25 cellular contexts compared by ENCODE assay signal in the genomic region with DNA sequence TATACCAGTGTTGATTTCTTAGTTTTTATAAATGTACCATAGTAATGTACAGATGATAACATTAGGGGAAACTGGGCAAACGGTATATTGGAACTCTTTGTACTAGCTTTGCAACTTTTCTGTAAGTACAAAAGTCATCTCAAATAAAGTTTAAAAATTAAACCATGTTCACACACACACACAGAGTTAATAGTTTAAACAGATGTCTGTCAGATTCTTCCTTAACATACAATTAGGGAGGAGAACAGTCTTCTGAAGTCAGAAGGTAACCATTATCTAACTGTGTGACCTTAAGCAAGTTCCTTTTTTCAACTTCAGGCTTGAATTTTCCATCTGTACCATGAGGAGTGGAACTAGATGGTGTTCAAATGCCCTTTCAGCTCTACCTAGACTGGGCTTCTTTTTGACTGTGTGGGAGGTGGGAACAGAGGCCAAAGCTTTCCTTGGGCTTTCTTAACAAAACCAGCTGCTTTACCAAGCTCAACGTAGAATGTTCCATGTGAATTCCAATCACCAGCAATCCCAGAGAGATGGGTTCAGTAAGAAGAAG.
DNase-seq lines count a peak whose midpoint lies in the region; ATAC-seq, FAIRE-seq and TF ChIP-seq lines count a peak whose summit lies in the region.
"Had no signal": no experiment of that assay in that cellular context is flagged by ENCODE, and none has a peak within 500 bp of the region (broad histone marks: within the 10 kb centered on the region; RNA-seq: fewer than 3 reads in every experiment).

No MANE protein-coding gene starts in this region.

- peak; percentile 58 for ATAC-seq in mucosa of descending colon
- peak; percentile 51 to 52 for ATAC-seq in stimulated activated naive B cell treated with anti-CD40 and anti-IgM and Interleukin-4, amounts not matched to agents 10 μg/mL and 1 μg/mL and 100 μg/mL, for 72 hours (replicated peaks)
- ATAC-seq: CD8-positive, alpha-beta T cell; GM12878 had no signal

- H3K9me3 ChIP-seq in astrocyte (ENCODE audit: insufficient read depth, low read depth, low read length) = no peaks in the 10 kb centered on the region
- no peaks in the 10 kb centered on the region for H3K9me3 ChIP-seq in kidney (ENCODE audit: control insufficient read depth in 1 of 2, low read length in 2 of 2)
- no peaks in the 10 kb centered on the region for H3K9me3 ChIP-seq in mucosa of descending colon
- no peaks in the 10 kb centered on the region for H3K9me3 ChIP-seq in vagina
- H3K9me3 ChIP-seq: BLaER1 treated with 17β-estradiol and CSF1 and Interleukin-3, amounts not matched to agents 10 nM and 100 nM; Caco-2 had no signal

- FAIRE-seq in astrocyte (lab: Jason Lieb, UNC) (peak; percentile 92), kidney (lab: Jason Lieb, UNC) (peak; percentile 47), RCC 7860 (lab: Jason Lieb, UNC) (no peak)
- FAIRE-seq: A204.1, D721Med, GM12878, GM12892, GM18507 had no signal

- H3K27ac Mint-ChIP-seq in astrocyte (ENCODE audit: unreplicated experiment) = no peak overlapping the region
- no peak overlapping the region for H3K27ac Mint-ChIP-seq in stimulated activated naive B cell treated with anti-CD40 and anti-IgM and Interleukin-4, amounts not matched to agents 10 μg/mL and 1 μg/mL and 100 μg/mL, for 72 hours
- H3K27ac Mint-ChIP-seq in endothelial cell (ENCODE audit: unreplicated experiment) = no peak overlapping the region
- H3K27ac Mint-ChIP-seq: B cell; CD4-positive, alpha-beta T cell; CD8-positive, alpha-beta T cell had no signal

- no peaks in the 10 kb centered on the region for H3K4me1 Mint-ChIP-seq in astrocyte (ENCODE audit: low read depth, unreplicated experiment)
- H3K4me1 Mint-ChIP-seq in stimulated activated naive B cell treated with anti-CD40 and anti-IgM and Interleukin-4, amounts not matched to agents 10 μg/mL and 1 μg/mL and 100 μg/mL, for 72 hours = peaks cover 2 to 6% of the 10 kb centered on the region in 2 donors
- H3K4me1 Mint-ChIP-seq in endothelial cell (ENCODE audit: unreplicated experiment) = no peaks in the 10 kb centered on the region

- H3K4me3 Mint-ChIP-seq in astrocyte (ENCODE audit: unreplicated experiment) (no peak overlapping the region), endothelial cell (ENCODE audit: unreplicated experiment) (no peak overlapping the region)
- no peak overlapping the region for H3K4me3 Mint-ChIP-seq in stimulated activated naive B cell treated with anti-CD40 and anti-IgM and Interleukin-4, amounts not matched to agents 10 μg/mL and 1 μg/mL and 100 μg/mL, for 72 hours
- H3K4me3 Mint-ChIP-seq: B cell; CD4-positive, alpha-beta T cell; CD8-positive, alpha-beta T cell had no signal

- no peak for TF ChIP-seq POLR2A in vagina (IDR thresholded peaks at IDR 0.05)

- H3K9me3 Mint-ChIP-seq in astrocyte (ENCODE audit: unreplicated experiment) (no peaks in the 10 kb centered on the region), endothelial cell (ENCODE audit: unreplicated experiment) (no peaks in the 10 kb centered on the region)
- H3K9me3 Mint-ChIP-seq in stimulated activated naive B cell treated with anti-CD40 and anti-IgM and Interleukin-4, amounts not matched to agents 10 μg/mL and 1 μg/mL and 100 μg/mL, for 72 hours = peaks cover 0 to 2% of the 10 kb centered on the region in 2 donors
- H3K9me3 Mint-ChIP-seq: CD4-positive, alpha-beta T cell; CD8-positive, alpha-beta T cell had no signal

- no peaks in the 10 kb centered on the region for H3K27me3 Mint-ChIP-seq in astrocyte (ENCODE audit: low read depth, unreplicated experiment)
- H3K27me3 Mint-ChIP-seq in stimulated activated naive B cell treated with anti-CD40 and anti-IgM and Interleukin-4, amounts not matched to agents 10 μg/mL and 1 μg/mL and 100 μg/mL, for 72 hours = no peaks in the 10 kb centered on the region
- H3K27me3 Mint-ChIP-seq in endothelial cell (ENCODE audit: unreplicated experiment) = no peaks in the 10 kb centered on the region
- H3K27me3 Mint-ChIP-seq: B cell; CD4-positive, alpha-beta T cell had no signal

- no peak overlapping the region for H3K4me3 ChIP-seq in astrocyte (ENCODE audit: insufficient read depth, low read depth, low read length)
- H3K4me3 ChIP-seq in kidney (ENCODE audit: low read length in 2 of 2) = no peak overlapping the region
- H3K4me3 ChIP-seq in mucosa of descending colon = no peak overlapping the region
- H3K4me3 ChIP-seq in vagina = no peak overlapping the region
- H3K4me3 ChIP-seq: BLaER1 treated with 17β-estradiol and CSF1 and Interleukin-3, amounts not matched to agents 10 nM and 100 nM; GM12878 had no signal

- H3K9ac ChIP-seq in astrocyte (ENCODE audit: low read length) = no peak overlapping the region
- no peak overlapping the region for H3K9ac ChIP-seq in kidney (ENCODE audit: low read length in 2 of 2)
- H3K9ac ChIP-seq: BLaER1 treated with 17β-estradiol and CSF1 and Interleukin-3, amounts not matched to agents 10 nM and 100 nM had no signal

- no peak overlapping the region for H3K4me2 ChIP-seq in astrocyte (ENCODE audit: low read length)
- H3K4me2 ChIP-seq: BLaER1 treated with 17β-estradiol and CSF1 and Interleukin-3, amounts not matched to agents 10 nM and 100 nM had no signal

- no peaks in the 10 kb centered on the region for H3K36me3 Mint-ChIP-seq in astrocyte (ENCODE audit: low read depth, unreplicated experiment)
- H3K36me3 Mint-ChIP-seq in stimulated activated naive B cell treated with anti-CD40 and anti-IgM and Interleukin-4, amounts not matched to agents 10 μg/mL and 1 μg/mL and 100 μg/mL, for 72 hours = no peaks in the 10 kb centered on the region
- H3K36me3 Mint-ChIP-seq in endothelial cell (ENCODE audit: low read depth, unreplicated experiment) = no peaks in the 10 kb centered on the region
- H3K36me3 Mint-ChIP-seq: CD8-positive, alpha-beta T cell had no signal

- H3K4me1 ChIP-seq in astrocyte (ENCODE audit: insufficient read depth, low read length) (no peaks in the 10 kb centered on the region), kidney (ENCODE audit: control insufficient read depth in 1 of 2, insufficient read depth in 1 of 2, low read depth in 1 of 2, low read length in 2 of 2) (no peaks in the 10 kb centered on the region), mucosa of descending colon (ENCODE audit: low read depth) (no peaks in the 10 kb centered on the region), vagina (no peaks in the 10 kb centered on the region)
- H3K4me1 ChIP-seq: BLaER1 treated with 17β-estradiol and CSF1 and Interleukin-3, amounts not matched to agents 10 nM and 100 nM; Caco-2 had no signal

- H3K36me3 ChIP-seq in astrocyte (ENCODE audit: insufficient read depth, low read length) (no peaks in the 10 kb centered on the region), kidney (ENCODE audit: control insufficient read depth in 1 of 2, insufficient read depth in 2 of 2, low read length in 2 of 2) (no peaks in the 10 kb centered on the region), mucosa of descending colon (ENCODE audit: low read depth) (no peaks in the 10 kb centered on the region), vagina (no peaks in the 10 kb centered on the region)
- H3K36me3 ChIP-seq: BLaER1 treated with 17β-estradiol and CSF1 and Interleukin-3, amounts not matched to agents 10 nM and 100 nM had no signal

- H4K20me1 ChIP-seq in astrocyte (ENCODE audit: insufficient read depth, low read length) = no peaks in the 10 kb centered on the region
- H4K20me1 ChIP-seq: BLaER1 treated with 17β-estradiol and CSF1 and Interleukin-3, amounts not matched to agents 10 nM and 100 nM had no signal

- intact Hi-C loops in kidney (cut with DNase I) = no loop called here
- intact Hi-C loops in mucosa of descending colon (cut with DNase I, micrococcal nuclease) = no loop called here
- intact Hi-C loops in vagina (cut with DNase I) = no loop called here

- H3K27ac ChIP-seq in astrocyte (ENCODE audit: low read depth, low read length) (no peak overlapping the region), kidney (ENCODE audit: low read depth in 2 of 2, low read length in 2 of 2) (no peak overlapping the region), vagina (no peak overlapping the region)
- H3K27ac ChIP-seq: BLaER1 treated with 17β-estradiol and CSF1 and Interleukin-3, amounts not matched to agents 10 nM and 100 nM; C4-2B had no signal

- TF ChIP-seq CTCF in astrocyte (IDR thresholded peaks at IDR 0.05; ENCODE audit: insufficient read depth, low read depth, low read length) = no peak
- no peak for TF ChIP-seq CTCF in kidney (IDR thresholded peaks at IDR 0.05; ENCODE audit: borderline replicate concordance, extremely low read depth, insufficient read depth)
- no peak for TF ChIP-seq CTCF in mucosa of descending colon (IDR thresholded peaks at IDR 0.05)
- TF ChIP-seq CTCF in endothelial cell (IDR thresholded peaks at IDR 0.05; ENCODE audit: unreplicated experiment) = no peak
- TF ChIP-seq CTCF in vagina (IDR thresholded peaks at IDR 0.05) = no peak

- H2AFZ ChIP-seq in astrocyte (ENCODE audit: low read depth, low read length) = no peak overlapping the region

- DNase-seq in astrocyte (ENCODE audit: low read depth) (no peak), kidney (no peak), mucosa of descending colon (no peak), AG08395 (ENCODE audit: low spot score) (no peak), RCC 7860 (ENCODE audit: low spot score) (no peak), endothelial cell (ENCODE audit: low spot score) (no peak), vagina (ENCODE audit: extremely low spot score in 2 of 2) (no peak)
- DNase-seq in stimulated activated naive B cell treated with anti-CD40 and anti-IgM and Interleukin-4, amounts not matched to agents 10 μg/mL and 1 μg/mL and 100 μg/mL, for 72 hours = no peak
- DNase-seq: 8988T; ACHN; AML-193; Caco-2; Calu3; CD4-positive, alpha-beta T cell; CD8-positive, alpha-beta T cell; DMS79 treated with DMSO at 0.1 percent for 48 hours; GDM1 had no signal

- H3K27me3 ChIP-seq in astrocyte (ENCODE audit: insufficient read depth, low read length) = no peaks in the 10 kb centered on the region
- H3K27me3 ChIP-seq in vagina = no peaks in the 10 kb centered on the region

- no peaks in the 10 kb centered on the region for H3K79me2 ChIP-seq in astrocyte (ENCODE audit: insufficient read depth, low read length)
